ENCODE assay signal across 12 cellular contexts in the genomic region with DNA sequence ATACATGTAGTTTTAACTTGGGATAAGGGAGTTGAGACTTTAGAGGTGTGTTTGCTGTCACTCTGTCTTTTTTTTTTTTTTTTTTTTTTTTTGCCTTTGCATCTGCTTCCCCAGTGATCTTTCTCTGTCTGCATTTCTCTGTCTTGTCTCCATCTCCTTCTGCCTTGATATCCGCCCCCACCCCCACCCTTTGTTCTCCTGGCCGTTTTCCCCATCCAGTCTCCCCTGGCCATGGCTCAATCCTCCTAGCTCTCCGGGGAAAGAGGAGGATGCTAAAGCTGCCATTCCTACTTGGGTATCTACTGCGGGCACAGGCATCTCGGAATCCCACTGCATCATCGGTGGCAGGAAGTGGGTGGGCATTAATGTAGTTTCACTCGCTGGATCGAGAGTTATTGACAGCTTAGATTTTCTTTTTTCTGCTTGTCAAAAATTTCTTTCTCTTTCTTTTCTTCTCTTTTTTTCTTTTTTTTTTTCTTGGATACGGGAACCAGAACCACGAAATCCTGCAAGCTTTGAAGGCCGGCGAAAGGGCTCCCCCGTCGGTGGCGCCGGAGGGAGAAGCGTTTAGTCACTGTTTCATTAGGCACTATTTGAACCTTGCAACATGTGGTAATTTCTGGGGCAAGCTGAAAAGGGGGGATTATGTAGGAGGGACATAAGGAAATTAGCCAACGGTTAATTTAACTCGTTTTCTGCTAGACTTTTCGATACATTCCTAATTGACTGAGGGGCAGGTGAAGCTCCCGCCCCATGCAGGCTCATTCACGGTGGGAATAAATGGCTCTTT. TPM values are rescaled to one million over a fixed set of nuclear protein-coding genes. Genes with fewer than 3 reads are reported as not detected.
DNase-seq lines count a peak whose midpoint lies in the region; ATAC-seq, FAIRE-seq and TF ChIP-seq lines count a peak whose summit lies in the region.
"Had no signal": no experiment of that assay in that cellular context is flagged by ENCODE, and none has a peak within 500 bp of the region (broad histone marks: within the 10 kb centered on the region; RNA-seq: fewer than 3 reads in every experiment).

No MANE protein-coding gene starts in this region.

- H3K4me1 Mint-ChIP-seq in GM23338: peaks cover 61% of the 10 kb centered on the region
- H3K4me1 Mint-ChIP-seq in memory B cell: peaks cover 6% of the 10 kb centered on the region

- H3K27me3 ChIP-seq in GM23338 (ENCODE audit: insufficient read depth): peaks cover 92% of the 10 kb centered on the region
- peaks cover 12 to 14% of the 10 kb centered on the region in 2 experiments for H3K27me3 ChIP-seq in GM12878 (replicated peaks in 1 of 2; ENCODE audit: control insufficient read depth in 2 of 2, insufficient read depth in 2 of 2, low read length in 1 of 2)

- SMC1A ChIA-PET in GM12878 (lab: Charles Lee; ENCODE audit: uncharacterized antibody, unreplicated experiment): interaction anchor here (0.6 kb wide), 1 partner anchor 39 kb away, joined by 3 read pairs; no protein-coding TSS in a partner anchor

- TF ChIP-seq RAD21 in GM12878 (IDR thresholded peaks at IDR 0.05; ENCODE audit: insufficient read depth, low read depth, low read length): no peak

- in situ Hi-C loops in GM12878 (cut with MboI): no loop called here

- POLR2A ChIA-PET in AG04449 (lab: Yijun Ruan, JAX): no interaction called here
- POLR2A ChIA-PET in GM12878 (lab: Charles Lee): interaction anchor here (0.6 kb wide), 1 partner anchor 1732 kb away, joined by 3 read pairs; no protein-coding TSS in a partner anchor

- H4K20me1 ChIP-seq in GM23338 (replicated peaks; ENCODE audit: insufficient read depth): 0 out of 2 replicates have a peak, but pooled peaks cover 5% of the 10 kb centered on the region
- no peaks in the 10 kb centered on the region for H4K20me1 ChIP-seq in GM12878 (ENCODE audit: control insufficient read depth, insufficient read depth)

- no peaks in the 10 kb centered on the region for H3K9me3 ChIP-seq in GM12878 (replicated peaks; ENCODE audit: control insufficient read depth, insufficient read depth, low read length)

- ATAC-seq in GM23338 (peak; percentile 9), GM12878 (no peak), memory B cell (ENCODE audit: low read depth) (no peak)

- H3K79me2 ChIP-seq in GM23338 (replicated peaks; ENCODE audit: insufficient read depth) (no peaks in the 10 kb centered on the region), GM12878 (ENCODE audit: control insufficient read depth, insufficient read depth, low read length) (no peaks in the 10 kb centered on the region)

- DNase-seq in AG04449 (ENCODE audit: low read depth, low spot score): no peak
- peak; percentile 64 for DNase-seq in GM23338 (ENCODE audit: low spot score)
- no peak for DNase-seq in GM12878 (ENCODE audit: low read depth, low spot score)
- DNase-seq in memory B cell (ENCODE audit: low spot score in 2 of 2): no peak
- no peak for DNase-seq in NCI-H526 (lab: John Stamatoyannopoulos, UW)
- DNase-seq in caudate nucleus (lab: John Stamatoyannopoulos, UW): no peak
- no peak for DNase-seq in epidermal melanocyte (ENCODE audit: insufficient read length, low spot score)
- no peak for DNase-seq in NCI-H1105 (lab: John Stamatoyannopoulos, UW)
- DNase-seq: NCI-H446 treated with DMSO at 0.1 percent for 48 hours had no signal

- FAIRE-seq in GM12878 (lab: Jason Lieb, UNC): no peak
- FAIRE-seq: colon had no signal

- H3K9me3 Mint-ChIP-seq in GM23338: no peaks in the 10 kb centered on the region
- H3K9me3 Mint-ChIP-seq in memory B cell: no peaks in the 10 kb centered on the region

- RAD21 ChIA-PET in GM12878 (lab: Charles Lee; ENCODE audit: unreplicated experiment): no interaction called here

- H3K4me3 Mint-ChIP-seq in GM23338: peak overlapping the region; percentile 70
- H3K4me3 Mint-ChIP-seq in memory B cell: peak overlapping the region; percentile 74

- H3K36me3 ChIP-seq in GM23338 (ENCODE audit: insufficient read depth) (no peaks in the 10 kb centered on the region), GM12878 (ENCODE audit: control insufficient read depth in 2 of 2, insufficient read depth in 2 of 2, low read length in 1 of 2) (no peaks in the 10 kb centered on the region)

- H2AFZ ChIP-seq in GM23338: no peak overlapping the region
- H2AFZ ChIP-seq in GM12878 (ENCODE audit: control insufficient read depth, low read depth, low read length): no peak overlapping the region

- CTCF ChIA-PET in AG04449 (lab: Yijun Ruan, JAX): interaction anchor here (0.8 to 1.3 kb wide), 4 partner anchors 12 to 199 kb away, joined by 3 to 4 read pairs (median 3); no protein-coding TSS in a partner anchor
- CTCF ChIA-PET in GM12878 (lab: Yijun Ruan, JAX): interaction anchor here (0.6 kb wide), 2 partner anchors 278 to 1851 kb away, joined by 3 read pairs; no protein-coding TSS in a partner anchor

- H3K4me2 ChIP-seq in GM23338: peak overlapping the region; percentile 80
- peak overlapping the region; percentile 48 for H3K4me2 ChIP-seq in GM12878 (ENCODE audit: control insufficient read depth, insufficient read depth)

- no peak overlapping the region for H3K27ac Mint-ChIP-seq in GM23338
- H3K27ac Mint-ChIP-seq in memory B cell: no peak overlapping the region

- H3K9me2 ChIP-seq in GM23338 (ENCODE audit: insufficient read depth): no peaks in the 10 kb centered on the region

- no peak for TF ChIP-seq POLR2A in GM12878 (IDR thresholded peaks at IDR 0.05; ENCODE audit: low read depth, low read length)

- H3K27me3 Mint-ChIP-seq in GM23338 (ENCODE audit: insufficient read depth, low read depth, poor library complexity) (peaks cover 77% of the 10 kb centered on the region), memory B cell (peaks cover 36% of the 10 kb centered on the region)

- H3K9ac ChIP-seq in GM12878 (ENCODE audit: control insufficient read depth, insufficient read depth, low read length): no peak overlapping the region

- H3K4me3 ChIP-seq in AG04449 (ENCODE audit: low read depth, low read length) (peak overlapping the region; percentile 31), GM23338 (peak overlapping the region; percentile 51), GM12878 (no peak overlapping the region)

- TF ChIP-seq CTCF in AG04449 (IDR thresholded peaks at IDR 0.05; ENCODE audit: insufficient read depth, low read length, missing control alignments) (no peak), GM23338 (conservative IDR thresholded peaks at IDR 0.05; ENCODE audit: low read depth in 2 of 2) (no peak), GM12878 (IDR thresholded peaks at IDR 0.05 in 2 of 3, conservative IDR thresholded peaks at IDR 0.05 in 1 of 3; ENCODE audit: control insufficient read depth in 2 of 3, extremely low read depth in 1 of 3, insufficient read depth in 1 of 3, low read depth in 3 of 3, low read length in 3 of 3) (no peak)

- BruUV-seq in GM12878 (replicated peaks; lab: Mats Ljungman, UMichigan): no TSS peak

- intact Hi-C loops in GM12878 (cut with micrococcal nuclease; ENCODE audit: unreplicated experiment): no loop called here

- peaks cover 11% of the 10 kb centered on the region for H3F3A ChIP-seq in GM23338 (replicated peaks; ENCODE audit: low read depth)

- no peaks in the 10 kb centered on the region for H3K36me3 Mint-ChIP-seq in GM23338 (ENCODE audit: low read depth)
- H3K36me3 Mint-ChIP-seq in memory B cell: no peaks in the 10 kb centered on the region

- no peak for TF ChIP-seq EP300 in GM12878 (IDR thresholded peaks at IDR 0.05; ENCODE audit: borderline replicate concordance in 1 of 2, control insufficient read depth in 1 of 2, low read depth in 2 of 2, low read length in 2 of 2)

- H3K4me1 ChIP-seq in GM23338 (ENCODE audit: insufficient read depth): peaks cover 63% of the 10 kb centered on the region
- H3K4me1 ChIP-seq in GM12878 (ENCODE audit: control insufficient read depth, insufficient read depth, low read length): peaks cover 26% of the 10 kb centered on the region

- no peak overlapping the region for H3K27ac ChIP-seq in GM23338 (ENCODE audit: low read depth)
- no peak overlapping the region for H3K27ac ChIP-seq in GM12878 (ENCODE audit: control insufficient read depth, insufficient read depth)
- H3K27ac ChIP-seq in caudate nucleus (ENCODE audit: low read depth, low read length): no peak overlapping the region

- 26% methylated on average over 22 of the region's 22 CpGs for WGBS in GM12878 (ENCODE audit: insufficient coverage, insufficient replicate concordance, low lambda C conversion rate, missing lambda C conversion rate)

RNA-seq across cellular contexts. Expression of gene GSX2, which starts 8.2 kb away (rescaled TPM):
- total RNA-seq in GM23338 (2014; rRNA removed; shearing (Covaris generic)): not detected in 2 replicates
- polyA plus RNA-seq in GM23338 (2016; fragmentation: Nextera tagmentation; extraction: Ambion mirVana): 0.34 TPM in 1 of 2 replicates, not detected in the other
- not detected in 2 replicates for total RNA-seq in GM12878 (2013; cell fraction: nucleolus; rRNA removed)
- total RNA-seq in GM12878 (2014; rRNA removed): 0.40 TPM in 1 of 2 replicates, not detected in the other
- 0.18 and 0.58 TPM in 2 replicates for total RNA-seq in GM12878 (2014; rRNA removed; fragmentation: Illumina TruSeq; extraction: Trizol)
- 0.32 and 0.54 TPM in 2 replicates for total RNA-seq in GM12878 (2021)
- not detected for polyA plus RNA-seq in GM12878 (2011; ENCODE audit: low read depth)
- polyA plus RNA-seq in GM12878 (2011; rRNA removed): not detected in 2 replicates
- not detected in 2 replicates for polyA plus RNA-seq in GM12878 (2011; cell fraction: cytosol; rRNA removed)
- not detected in 2 replicates for polyA plus RNA-seq in GM12878 (2011; cell fraction: nucleus; rRNA removed)
- polyA plus RNA-seq in GM12878 (2012): not detected in 2 replicates
- polyA plus RNA-seq in GM12878 (2014; fragmentation: Illumina TruSeq; extraction: Trizol): not detected in 2 replicates
- polyA plus RNA-seq in GM12878 (2014; fragmentation: Nextera tagmentation; extraction: Ambion mirVana): under 1 TPM in 1 of 2 experiments, not detected in 1; 0.04 TPM
- 0.20 and 0.50 TPM in 2 replicates for polyA plus RNA-seq in GM12878 (2014; rRNA removed)
- polyA plus RNA-seq in GM12878 (2016; fragmentation: Nextera tagmentation; extraction: Ambion mirVana): not detected
- not detected in 2 replicates for polyA minus RNA-seq in GM12878 (2011; rRNA and poly(A)+ RNA removed)
- not detected in 2 replicates for polyA minus RNA-seq in GM12878 (2011; cell fraction: cytosol; rRNA and poly(A)+ RNA removed)
- not detected in 2 replicates for polyA minus RNA-seq in GM12878 (2011; cell fraction: nucleus; rRNA and poly(A)+ RNA removed)
- total RNA-seq: left lobe of liver, omental fat pad had no signal

RNA-seq across cellular contexts. Expression of gene CHIC2, which starts 43.7 kb away (rescaled TPM):
- 18.3 and 21.1 TPM in 2 replicates for total RNA-seq in GM23338 (2014; rRNA removed; shearing (Covaris generic))
- polyA plus RNA-seq in GM23338 (2016; fragmentation: Nextera tagmentation; extraction: Ambion mirVana): 17.2 and 24.3 TPM in 2 replicates
- total RNA-seq in GM12878 (2013; cell fraction: nucleolus; rRNA removed): 39.5 and 49.5 TPM in 2 replicates
- total RNA-seq in GM12878 (2014; rRNA removed): 17.6 and 19.1 TPM in 2 replicates
- total RNA-seq in GM12878 (2014; rRNA removed; fragmentation: Illumina TruSeq; extraction: Trizol): 13.6 and 14.2 TPM in 2 replicates
- 9.7 and 13.4 TPM in 2 replicates for total RNA-seq in GM12878 (2021)
- 5.0 TPM for polyA plus RNA-seq in GM12878 (2011; ENCODE audit: low read depth)
- 12.1 and 16.2 TPM in 2 replicates for polyA plus RNA-seq in GM12878 (2011; rRNA removed)
- polyA plus RNA-seq in GM12878 (2011; cell fraction: cytosol; rRNA removed): 6.6 and 7.5 TPM in 2 replicates
- 6.9 and 8.5 TPM in 2 replicates for polyA plus RNA-seq in GM12878 (2011; cell fraction: nucleus; rRNA removed)
- polyA plus RNA-seq in GM12878 (2012): 7.2 and 8.5 TPM in 2 replicates
- 8.1 and 9.8 TPM in 2 replicates for polyA plus RNA-seq in GM12878 (2014; fragmentation: Illumina TruSeq; extraction: Trizol)
- 1 to 10 TPM in 1 of 2 experiments, under 1 TPM in 1; 0.80 to 2.8 TPM for polyA plus RNA-seq in GM12878 (2014; fragmentation: Nextera tagmentation; extraction: Ambion mirVana)
- polyA plus RNA-seq in GM12878 (2014; rRNA removed): 10.2 and 12.3 TPM in 2 replicates
- polyA plus RNA-seq in GM12878 (2016; fragmentation: Nextera tagmentation; extraction: Ambion mirVana): 10 to 100 TPM; 21.9 to 24.4 TPM
- polyA minus RNA-seq in GM12878 (2011; rRNA and poly(A)+ RNA removed): 6.4 and 7.1 TPM in 2 replicates
- polyA minus RNA-seq in GM12878 (2011; cell fraction: cytosol; rRNA and poly(A)+ RNA removed): 3.2 and 7.9 TPM in 2 replicates
- polyA minus RNA-seq in GM12878 (2011; cell fraction: nucleus; rRNA and poly(A)+ RNA removed): 19.0 and 37.2 TPM in 2 replicates
